11 cellular contexts compared by ENCODE assay signal in the genomic region with DNA sequence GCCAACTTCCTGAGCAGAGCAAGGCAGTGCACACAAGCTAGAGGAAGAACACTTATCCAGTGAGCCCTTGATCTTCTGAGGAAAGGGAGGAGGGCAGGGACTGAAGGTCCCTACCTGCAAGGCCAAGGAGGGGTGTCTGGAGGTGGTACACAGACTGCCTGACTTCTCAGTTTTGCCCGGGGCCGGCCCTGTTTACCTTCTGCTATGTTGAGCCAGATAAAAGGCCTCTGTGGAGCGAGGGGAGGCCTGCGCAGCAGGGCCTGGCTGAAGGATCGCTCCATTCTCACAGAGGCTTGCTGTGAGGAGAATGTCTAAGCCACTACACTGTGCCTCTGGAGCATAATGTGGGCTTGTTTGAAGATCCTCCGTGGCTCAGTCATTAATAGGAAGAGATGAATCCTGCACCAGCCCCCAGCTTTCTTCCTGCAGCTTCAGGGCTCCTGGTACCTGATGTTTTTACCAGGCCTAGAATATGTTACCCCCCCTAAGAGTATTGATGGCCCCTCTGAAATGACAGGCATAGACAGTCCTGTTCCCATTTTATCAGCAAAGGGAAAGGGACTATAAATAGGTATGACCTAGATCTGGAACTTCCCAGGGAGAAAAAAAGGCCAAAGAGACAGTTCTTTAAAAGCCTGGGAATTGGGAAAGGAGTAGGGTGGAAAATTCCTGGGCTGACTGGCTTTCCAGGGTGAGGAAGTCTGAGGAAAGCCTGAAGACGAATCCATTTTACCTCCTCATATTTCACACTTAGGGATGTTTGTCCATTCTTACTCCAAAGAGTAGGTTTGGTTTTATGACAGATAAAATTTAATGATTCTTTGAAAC. TPM values are rescaled to one million over a fixed set of nuclear protein-coding genes. Genes with fewer than 3 reads are reported as not detected.
DNase-seq lines count a peak whose midpoint lies in the region; TF ChIP-seq lines count a peak whose summit lies in the region.
"Had no signal": no experiment of that assay in that cellular context is flagged by ENCODE, and none has a peak within 500 bp of the region (broad histone marks: within the 10 kb centered on the region; RNA-seq: fewer than 3 reads in every experiment).

No MANE protein-coding gene starts in this region.

- POLR2A ChIA-PET in activated CD4-positive, alpha-beta memory T cell treated with anti-CD3 and anti-CD28 coated beads for 36 hours (lab: Charles Lee), result no interaction called here
- POLR2A ChIA-PET in activated CD4-positive, alpha-beta memory T cell treated with anti-CD3 and anti-CD28 coated beads, Interleukin-2, amount 10 ng/mL, durations not matched to agents 7 days and 5 days (lab: Charles Lee), result no interaction called here

- H3K4me3 Mint-ChIP-seq in activated CD4-positive, alpha-beta memory T cell treated with anti-CD3 and anti-CD28 coated beads for 36 hours, result no peak overlapping the region
- no peak overlapping the region for H3K4me3 Mint-ChIP-seq in activated CD4-positive, alpha-beta memory T cell treated with anti-CD3 and anti-CD28 coated beads, Interleukin-2, amount 10 ng/mL, durations not matched to agents 7 days and 5 days
- H3K4me3 Mint-ChIP-seq in glutamatergic neuron (ENCODE audit: unreplicated experiment), result no peak overlapping the region

- H3K9me3 Mint-ChIP-seq in activated CD4-positive, alpha-beta memory T cell treated with anti-CD3 and anti-CD28 coated beads for 36 hours, result no peaks in the 10 kb centered on the region
- no peaks in the 10 kb centered on the region for H3K9me3 Mint-ChIP-seq in activated CD4-positive, alpha-beta memory T cell treated with anti-CD3 and anti-CD28 coated beads, Interleukin-2, amount 10 ng/mL, durations not matched to agents 7 days and 5 days
- H3K9me3 Mint-ChIP-seq in glutamatergic neuron (ENCODE audit: unreplicated experiment), result peaks cover 6% of the 10 kb centered on the region

- H3K4me3 ChIP-seq in mesodermal cell (ENCODE audit: extremely low read depth, insufficient read depth, low read length, poor library complexity, severe bottlenecking) (no peak overlapping the region), suprapubic skin (no peak overlapping the region)
- H3K4me3 ChIP-seq: thyroid gland had no signal

- no peak for TF ChIP-seq POLR2A in suprapubic skin (IDR thresholded peaks at IDR 0.05)

- DNase-seq in activated CD4-positive, alpha-beta memory T cell treated with anti-CD3 and anti-CD28 coated beads for 36 hours, result no peak
- DNase-seq in activated CD4-positive, alpha-beta memory T cell treated with anti-CD3 and anti-CD28 coated beads, Interleukin-2, amount 10 ng/mL, durations not matched to agents 7 days and 5 days, result no peak
- peak in 36 of 49 donors; percentile 6 to 68 (median 38) for DNase-seq in substantia nigra (lab: John Stamatoyannopoulos, UW)
- no peak for DNase-seq in middle frontal gyrus (ENCODE audit: extremely low spot score, low spot score)
- DNase-seq in suprapubic skin (ENCODE audit: low spot score in 2 of 2), result no peak
- no peak for DNase-seq in glutamatergic neuron
- DNase-seq: 8988T, amniotic stem cell, thyroid gland had no signal

- H3K36me3 ChIP-seq in mesodermal cell (ENCODE audit: control insufficient read depth, insufficient read depth, low read length) (peaks cover 83% of the 10 kb centered on the region), suprapubic skin (peaks cover 79% of the 10 kb centered on the region)

- no peaks in the 10 kb centered on the region for H3K27me3 ChIP-seq in suprapubic skin
- H3K27me3 ChIP-seq: thyroid gland had no signal

- 92 to 93% methylated on average over 5 to 6 of the region's 7 CpGs for WGBS in mesodermal cell (ENCODE audit: insufficient coverage in 2 of 2), 2 experiments
- 70% methylated on average over 7 of the region's 7 CpGs for WGBS in suprapubic skin

- peak overlapping the region; percentile 68 for H3K27ac Mint-ChIP-seq in activated CD4-positive, alpha-beta memory T cell treated with anti-CD3 and anti-CD28 coated beads for 36 hours
- H3K27ac Mint-ChIP-seq in activated CD4-positive, alpha-beta memory T cell treated with anti-CD3 and anti-CD28 coated beads, Interleukin-2, amount 10 ng/mL, durations not matched to agents 7 days and 5 days, result no peak overlapping the region
- H3K27ac Mint-ChIP-seq in glutamatergic neuron (ENCODE audit: unreplicated experiment), result no peak overlapping the region

- no peaks in the 10 kb centered on the region for H3K27me3 Mint-ChIP-seq in activated CD4-positive, alpha-beta memory T cell treated with anti-CD3 and anti-CD28 coated beads for 36 hours
- H3K27me3 Mint-ChIP-seq in activated CD4-positive, alpha-beta memory T cell treated with anti-CD3 and anti-CD28 coated beads, Interleukin-2, amount 10 ng/mL, durations not matched to agents 7 days and 5 days, result no peaks in the 10 kb centered on the region
- peaks cover 13% of the 10 kb centered on the region for H3K27me3 Mint-ChIP-seq in glutamatergic neuron (ENCODE audit: unreplicated experiment)

- H3K9me3 ChIP-seq in mesodermal cell (ENCODE audit: control insufficient read depth, low read length) (no peaks in the 10 kb centered on the region), suprapubic skin (no peaks in the 10 kb centered on the region)
- H3K9me3 ChIP-seq: thyroid gland had no signal

- no peak for TF ChIP-seq EP300 in suprapubic skin (IDR thresholded peaks at IDR 0.05)

- peak overlapping the region; percentile 85 for H3K27ac ChIP-seq in cingulate gyrus (ENCODE audit: low read depth, low read length)
- H3K27ac ChIP-seq in mesodermal cell (ENCODE audit: low read depth, low read length, severe bottlenecking), result peak overlapping the region; percentile 81
- H3K27ac ChIP-seq in substantia nigra (ENCODE audit: low read depth, low read length, poor library complexity, severe bottlenecking), result peak overlapping the region; percentile 86
- H3K27ac ChIP-seq in suprapubic skin, result no peak overlapping the region
- H3K27ac ChIP-seq: thyroid gland had no signal

- intact Hi-C loops in activated CD4-positive, alpha-beta memory T cell treated with anti-CD3 and anti-CD28 coated beads for 36 hours (cut with micrococcal nuclease), result no loop called here

- H3K4me1 Mint-ChIP-seq in activated CD4-positive, alpha-beta memory T cell treated with anti-CD3 and anti-CD28 coated beads for 36 hours (ENCODE audit: low read depth), result peaks cover 69% of the 10 kb centered on the region
- H3K4me1 Mint-ChIP-seq in activated CD4-positive, alpha-beta memory T cell treated with anti-CD3 and anti-CD28 coated beads, Interleukin-2, amount 10 ng/mL, durations not matched to agents 7 days and 5 days, result peaks cover 59% of the 10 kb centered on the region
- peaks cover 11% of the 10 kb centered on the region for H3K4me1 Mint-ChIP-seq in glutamatergic neuron (ENCODE audit: low read depth, unreplicated experiment)

- CTCF ChIA-PET in activated CD4-positive, alpha-beta memory T cell treated with anti-CD3 and anti-CD28 coated beads for 36 hours (lab: Charles Lee), result no interaction called here
- CTCF ChIA-PET in activated CD4-positive, alpha-beta memory T cell treated with anti-CD3 and anti-CD28 coated beads, Interleukin-2, amount 10 ng/mL, durations not matched to agents 7 days and 5 days (lab: Charles Lee), result interaction anchor here (1.3 kb wide), 1 partner anchor 376 kb away, joined by 3 read pairs; no protein-coding TSS in a partner anchor

- TF ChIP-seq CTCF in suprapubic skin (IDR thresholded peaks at IDR 0.05), result no peak
- no peak for TF ChIP-seq CTCF in glutamatergic neuron (IDR thresholded peaks at IDR 0.05; ENCODE audit: partially characterized antibody, unreplicated experiment)

- peaks cover 46% of the 10 kb centered on the region for H3K4me1 ChIP-seq in mesodermal cell (ENCODE audit: control insufficient read depth, insufficient read depth, low read length, poor library complexity, severe bottlenecking)
- peaks cover 50% of the 10 kb centered on the region for H3K4me1 ChIP-seq in suprapubic skin

- peaks cover 53% of the 10 kb centered on the region for H3K36me3 Mint-ChIP-seq in activated CD4-positive, alpha-beta memory T cell treated with anti-CD3 and anti-CD28 coated beads for 36 hours
- H3K36me3 Mint-ChIP-seq in activated CD4-positive, alpha-beta memory T cell treated with anti-CD3 and anti-CD28 coated beads, Interleukin-2, amount 10 ng/mL, durations not matched to agents 7 days and 5 days (ENCODE audit: low read depth), result peaks cover 76% of the 10 kb centered on the region
- H3K36me3 Mint-ChIP-seq in glutamatergic neuron (ENCODE audit: unreplicated experiment), result no peaks in the 10 kb centered on the region

RNA-seq across cellular contexts. Expression of gene POGK, which starts 4.7 kb away (rescaled TPM):
- 10 to 100 TPM; 43.0 to 43.1 TPM for total RNA-seq in activated CD4-positive, alpha-beta memory T cell treated with anti-CD3 and anti-CD28 coated beads for 36 hours
- total RNA-seq in activated CD4-positive, alpha-beta memory T cell treated with anti-CD3 and anti-CD28 coated beads, Interleukin-2, amount 10 ng/mL, durations not matched to agents 7 days and 5 days, result 10 to 100 TPM; 34.4 to 36.5 TPM
- 32.3 TPM for polyA plus RNA-seq in mesodermal cell (2013, experiment 1 of 2)
- polyA plus RNA-seq in mesodermal cell (2013, experiment 2 of 2), result 27.0 TPM
- total RNA-seq in suprapubic skin (10 to 100 TPM; 33.1 to 49.0 (median 39.7) TPM), glutamatergic neuron (ENCODE audit: unreplicated experiment) (60.3 TPM)

RNA-seq across cellular contexts. Expression of gene TADA1, which starts 32.1 kb away (rescaled TPM):
- total RNA-seq in activated CD4-positive, alpha-beta memory T cell treated with anti-CD3 and anti-CD28 coated beads for 36 hours, result 10 to 100 TPM; 16.9 to 18.3 TPM
- 10 to 100 TPM; 17.0 to 17.9 TPM for total RNA-seq in activated CD4-positive, alpha-beta memory T cell treated with anti-CD3 and anti-CD28 coated beads, Interleukin-2, amount 10 ng/mL, durations not matched to agents 7 days and 5 days
- 17.1 TPM for polyA plus RNA-seq in mesodermal cell (2013, experiment 1 of 2)
- polyA plus RNA-seq in mesodermal cell (2013, experiment 2 of 2), result 17.1 TPM
- total RNA-seq in suprapubic skin (10 to 100 TPM; 11.3 to 14.3 (median 13.0) TPM), glutamatergic neuron (ENCODE audit: unreplicated experiment) (15.9 TPM)

Comparison
In these comparisons a context has a peak if more than half of its experiments do, and no peak if none do; other contexts are left out.
1. DNase-seq: peak in substantia nigra (36 of 49); none in activated CD4-positive, alpha-beta memory T cell treated with anti-CD3 and anti-CD28 coated beads for 36 hours (single experiment), activated CD4-positive, alpha-beta memory T cell treated with anti-CD3 and anti-CD28 coated beads, Interleukin-2, amount 10 ng/mL, durations not matched to agents 7 days and 5 days (single experiment), middle frontal gyrus (single experiment), suprapubic skin (0 of 2) and glutamatergic neuron (single experiment).